In genomic region chr12:7128681-7129593, GRCh38 we compare ENCODE assay signal across 1 cellular context.
TF ChIP-seq lines count a peak whose summit lies in the region.

Gene RBP5 (minus strand): TSS chr12:7128889. CDS start chr12:7128775, 114 bp downstream.

TF ChIP-seq in HepG2, 621 proteins besides CTCF, POLR2A, EP300 and RAD21 (continued from another document and continues in another):
- TF ChIP-seq ZNF276 (CRISPR knock-in tag; IDR thresholded peaks at IDR 0.05; ENCODE audit: low read depth): no peak; the same call in 1 of the 2 replicates
- TF ChIP-seq RERE (CRISPR knock-in tag; IDR thresholded peaks at IDR 0.05; ENCODE audit: low read depth): no peak
- no peak for TF ChIP-seq HIC2 (CRISPR knock-in tag; IDR thresholded peaks at IDR 0.05; ENCODE audit: low read depth)
- 0 out of 2 replicates have a peak, but pooled peaks have one; percentile 14 for TF ChIP-seq SRY (CRISPR knock-in tag; IDR thresholded peaks at IDR 0.05)
- no peak for TF ChIP-seq GATAD2A (CRISPR knock-in tag; IDR thresholded peaks at IDR 0.05)
- TF ChIP-seq ZBTB43 (CRISPR knock-in tag; conservative IDR thresholded peaks at IDR 0.05): no peak
- TF ChIP-seq TFDP2 (CRISPR knock-in tag; IDR thresholded peaks at IDR 0.05): no peak
- TF ChIP-seq ZNF746 (CRISPR knock-in tag; IDR thresholded peaks at IDR 0.05): peak; percentile 21; the same call in 1 of the 2 replicates
- no peak for TF ChIP-seq MIXL1 (CRISPR knock-in tag; IDR thresholded peaks at IDR 0.05)
- TF ChIP-seq MXI1 (IDR thresholded peaks at IDR 0.05; ENCODE audit: borderline replicate concordance, low read depth, low read length): no peak
- no peak for TF ChIP-seq ERF (CRISPR knock-in tag; IDR thresholded peaks at IDR 0.05)
- TF ChIP-seq PRDM10 (CRISPR knock-in tag; IDR thresholded peaks at IDR 0.05; ENCODE audit: low read depth): no peak
- 0 out of 2 replicates have a peak, but pooled peaks have one; percentile 18 for TF ChIP-seq ELF4 (CRISPR knock-in tag; IDR thresholded peaks at IDR 0.05; ENCODE audit: borderline replicate concordance)
- TF ChIP-seq PBX2 (CRISPR knock-in tag; IDR thresholded peaks at IDR 0.05): no peak
- no peak for TF ChIP-seq NFYB (CRISPR knock-in tag; IDR thresholded peaks at IDR 0.05)
- 0 out of 2 replicates have a peak, but pooled peaks have one; percentile 7 for TF ChIP-seq DRAP1 (CRISPR knock-in tag; IDR thresholded peaks at IDR 0.05)
- no peak for TF ChIP-seq SOX6 (IDR thresholded peaks at IDR 0.05)
- no peak; the same call in 1 of the 2 replicates for TF ChIP-seq SOX6 (CRISPR knock-in tag; IDR thresholded peaks at IDR 0.05)
- no peak for TF ChIP-seq SRF (IDR thresholded peaks at IDR 0.05; ENCODE audit: low read depth, low read length)
- no peak for TF ChIP-seq ATF1 (CRISPR knock-in tag; IDR thresholded peaks at IDR 0.05)
- no peak for TF ChIP-seq ARID5B (CRISPR knock-in tag; IDR thresholded peaks at IDR 0.05)
- TF ChIP-seq ZNF513 (CRISPR knock-in tag; conservative IDR thresholded peaks at IDR 0.05): no peak
- TF ChIP-seq ETV6 (CRISPR knock-in tag; conservative IDR thresholded peaks at IDR 0.05): no peak
- no peak for TF ChIP-seq BRF2 (CRISPR knock-in tag; IDR thresholded peaks at IDR 0.05)
